Comparison of ENCODE assay signal across 8 cellular contexts in the genomic region with DNA sequence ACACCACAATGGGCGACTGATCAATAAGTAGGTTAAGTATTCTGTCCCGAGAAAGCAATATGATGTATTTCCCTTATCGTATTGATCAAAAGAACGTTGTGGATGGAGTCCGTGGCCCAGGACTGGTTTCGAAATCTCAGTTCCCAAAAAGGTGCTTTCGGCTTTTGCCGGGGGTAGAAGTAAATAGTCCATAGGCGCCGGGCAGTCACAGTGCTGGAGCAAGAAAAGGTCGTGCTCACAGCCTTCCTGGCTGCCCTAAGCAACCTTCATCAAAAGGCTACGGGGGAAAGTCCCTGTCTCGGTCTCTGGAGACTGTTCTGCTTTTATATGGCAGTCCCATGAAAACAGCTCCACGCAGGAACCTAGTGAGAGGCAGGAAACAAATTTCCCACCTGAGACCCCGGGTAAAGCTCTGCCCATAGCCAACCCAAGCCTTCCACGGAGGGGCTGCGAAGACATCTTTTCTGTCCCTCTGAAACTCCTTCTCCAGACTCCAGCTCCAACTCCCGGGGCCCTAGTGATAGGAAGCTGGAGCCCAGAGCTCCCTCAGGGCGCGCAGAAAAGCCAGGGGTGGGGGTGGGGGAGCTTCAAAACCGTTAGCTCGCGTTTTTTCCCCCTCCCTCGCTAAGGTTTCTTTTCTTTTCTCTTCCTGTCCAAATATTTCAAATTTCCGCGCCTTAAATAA. TPM values are rescaled to one million over a fixed set of nuclear protein-coding genes. Genes with fewer than 3 reads are reported as not detected.
A peak's percentile ranks its signal among the peaks of the same experiment; 100 is the strongest.
DNase-seq lines count a peak whose midpoint lies in the region; ATAC-seq and TF ChIP-seq lines count a peak whose summit lies in the region.

No MANE protein-coding gene starts in this region.

- peak overlapping the region; percentile 69 for H2AFZ ChIP-seq in parathyroid adenoma

- H3K79me2 ChIP-seq in parathyroid adenoma, result no peaks in the 10 kb centered on the region

- H3K27ac Mint-ChIP-seq in CD8-positive, alpha-beta memory T cell, result peak overlapping the region in 7 of 8 donors; percentile 10 to 91 (median 67)
- H3K27ac Mint-ChIP-seq in activated T-helper 2 cell treated with anti-CD3 and anti-CD28 coated beads, Interferon-gamma antibody, Interleukin-2, Interleukin-4, amounts not matched to agents 10 μg/mL and 5 μg/mL and 100 μg/mL, durations not matched to agents 14 hours and 24 hours and 36 hours, result no peak overlapping the region

- no peaks in the 10 kb centered on the region for H3K36me3 ChIP-seq in CD8-positive, alpha-beta memory T cell (ENCODE audit: insufficient read depth, low read length)
- H3K36me3 ChIP-seq in parathyroid adenoma (ENCODE audit: control insufficient read depth, insufficient read depth, low read length), result no peaks in the 10 kb centered on the region

- intact Hi-C loops in activated T-helper 2 cell treated with anti-CD3 and anti-CD28 coated beads, Interferon-gamma antibody, Interleukin-2, Interleukin-4, amounts not matched to agents 10 μg/mL and 5 μg/mL and 100 μg/mL, durations not matched to agents 14 hours and 24 hours and 36 hours (cut with micrococcal nuclease), result loop anchor here (1.0 to 10.0 kb wide), 4 partner anchors 8 to 568 kb away; partner anchors contain the start of gene FAF1

- peaks cover 14% of the 10 kb centered on the region for H3K4me1 ChIP-seq in CD8-positive, alpha-beta memory T cell (ENCODE audit: insufficient read depth, low read length)
- no peaks in the 10 kb centered on the region for H3K4me1 ChIP-seq in parathyroid adenoma

- in situ Hi-C loops in GM18951 (cut with MboI; ENCODE audit: low sequenced_read_pairs, unreplicated experiment), result no loop called here

- peaks cover 0 to 8% (median 0%) of the 10 kb centered on the region in 3 donors for H3K36me3 Mint-ChIP-seq in CD8-positive, alpha-beta memory T cell
- peaks cover 37% of the 10 kb centered on the region for H3K36me3 Mint-ChIP-seq in activated T-helper 2 cell treated with anti-CD3 and anti-CD28 coated beads, Interferon-gamma antibody, Interleukin-2, Interleukin-4, amounts not matched to agents 10 μg/mL and 5 μg/mL and 100 μg/mL, durations not matched to agents 14 hours and 24 hours and 36 hours (ENCODE audit: low read depth)

- peak overlapping the region; percentile 74 to 95 (median 87) for H3K4me3 Mint-ChIP-seq in CD8-positive, alpha-beta memory T cell
- peak overlapping the region; percentile 77 for H3K4me3 Mint-ChIP-seq in activated T-helper 2 cell treated with anti-CD3 and anti-CD28 coated beads, Interferon-gamma antibody, Interleukin-2, Interleukin-4, amounts not matched to agents 10 μg/mL and 5 μg/mL and 100 μg/mL, durations not matched to agents 14 hours and 24 hours and 36 hours (ENCODE audit: low read depth)

- TF ChIP-seq CTCF in parathyroid adenoma (IDR thresholded peaks at IDR 0.05), result no peak

- peak overlapping the region; percentile 91 for H3K4me2 ChIP-seq in parathyroid adenoma (ENCODE audit: low read length)

- H3K4me3 ChIP-seq in CD8-positive, alpha-beta memory T cell (ENCODE audit: low read length), result peak overlapping the region; percentile 82
- peak overlapping the region; percentile 90 for H3K4me3 ChIP-seq in parathyroid adenoma (ENCODE audit: low read depth, low read length)

- no peaks in the 10 kb centered on the region for H3K9me3 Mint-ChIP-seq in CD8-positive, alpha-beta memory T cell
- no peaks in the 10 kb centered on the region for H3K9me3 Mint-ChIP-seq in activated T-helper 2 cell treated with anti-CD3 and anti-CD28 coated beads, Interferon-gamma antibody, Interleukin-2, Interleukin-4, amounts not matched to agents 10 μg/mL and 5 μg/mL and 100 μg/mL, durations not matched to agents 14 hours and 24 hours and 36 hours

- DNase-seq in CD8-positive, alpha-beta memory T cell, result peak in 3 of 5 donors; percentile 15 to 25 (median 17)
- peak; percentile 72 to 80 for DNase-seq in NCI-H524 (lab: John Stamatoyannopoulos, UW)
- peak; percentile 13 for DNase-seq in activated T-helper 2 cell treated with anti-CD3 and anti-CD28 coated beads, Interferon-gamma antibody, Interleukin-2, Interleukin-4, amounts not matched to agents 10 μg/mL and 5 μg/mL and 100 μg/mL, durations not matched to agents 14 hours and 24 hours and 36 hours (ENCODE audit: low spot score)
- DNase-seq in glomerular visceral epithelial cell (ENCODE audit: extremely low spot score), result peak; percentile 76
- DNase-seq in mesenteric fat pad (ENCODE audit: low spot score), result no peak

- peak; percentile 48 for ATAC-seq in HG03097 (IDR thresholded peaks at IDR 0.05; ENCODE audit: low FRiP score, unreplicated experiment)

- no peaks in the 10 kb centered on the region for H3K27me3 ChIP-seq in CD8-positive, alpha-beta memory T cell (ENCODE audit: insufficient read depth, low read length, poor library complexity, severe bottlenecking)
- no peaks in the 10 kb centered on the region for H3K27me3 ChIP-seq in parathyroid adenoma (ENCODE audit: control insufficient read depth, insufficient read depth, low read length)

- H3K4me1 Mint-ChIP-seq in CD8-positive, alpha-beta memory T cell, result peaks cover 24 to 29% (median 29%) of the 10 kb centered on the region in 3 donors
- H3K4me1 Mint-ChIP-seq in activated T-helper 2 cell treated with anti-CD3 and anti-CD28 coated beads, Interferon-gamma antibody, Interleukin-2, Interleukin-4, amounts not matched to agents 10 μg/mL and 5 μg/mL and 100 μg/mL, durations not matched to agents 14 hours and 24 hours and 36 hours (ENCODE audit: low read depth), result peaks cover 27% of the 10 kb centered on the region

- peaks cover 1 to 19% of the 10 kb centered on the region in 2 donors for H3K27me3 Mint-ChIP-seq in CD8-positive, alpha-beta memory T cell
- H3K27me3 Mint-ChIP-seq in activated T-helper 2 cell treated with anti-CD3 and anti-CD28 coated beads, Interferon-gamma antibody, Interleukin-2, Interleukin-4, amounts not matched to agents 10 μg/mL and 5 μg/mL and 100 μg/mL, durations not matched to agents 14 hours and 24 hours and 36 hours (ENCODE audit: low read depth), result peaks cover 55% of the 10 kb centered on the region

- H3K9ac ChIP-seq in parathyroid adenoma, result peak overlapping the region; percentile 31

- H3K9me3 ChIP-seq in CD8-positive, alpha-beta memory T cell (ENCODE audit: low read length), result no peaks in the 10 kb centered on the region
- no peaks in the 10 kb centered on the region for H3K9me3 ChIP-seq in parathyroid adenoma (ENCODE audit: control insufficient read depth, low read length)

- CTCF ChIA-PET in CD8-positive, alpha-beta memory T cell (lab: Charles Lee), result interaction anchor here (1.7 to 3.1 kb wide), 2 partner anchors 8 to 47 kb away, joined by 4 to 21 read pairs; partner anchors contain the start of gene CDKN2C

- peak overlapping the region; percentile 73 for H3K27ac ChIP-seq in CD8-positive, alpha-beta memory T cell (ENCODE audit: low read depth, low read length)
- peak overlapping the region; percentile 86 for H3K27ac ChIP-seq in parathyroid adenoma

- POLR2A ChIA-PET in CD8-positive, alpha-beta memory T cell (lab: Charles Lee), result interaction anchor here (1.4 to 3.8 kb wide), 2 partner anchors 8 to 17 kb away, joined by 5 to 24 read pairs; partner anchors contain the start of genes CDKN2C and FAF1

- peak; percentile 44 for TF ChIP-seq POLR2A in GM18951 (IDR thresholded peaks at IDR 0.05; ENCODE audit: extremely low read depth, insufficient read depth, insufficient read length)

RNA-seq across cellular contexts. Expression of gene CDKN2C, which starts 7.0 kb away (rescaled TPM):
- 1 to 10 TPM; 6.5 to 6.6 TPM for total RNA-seq in CD8-positive, alpha-beta memory T cell
- polyA plus RNA-seq in CD8-positive, alpha-beta memory T cell, result 9.9 TPM
- 14.5 and 15.1 TPM in 2 replicates for total RNA-seq in activated T-helper 2 cell treated with anti-CD3 and anti-CD28 coated beads, Interferon-gamma antibody, Interleukin-2, Interleukin-4, amounts not matched to agents 10 μg/mL and 5 μg/mL and 100 μg/mL, durations not matched to agents 14 hours and 24 hours and 36 hours
- total RNA-seq in mesenteric fat pad, result 33.1 TPM

RNA-seq across cellular contexts. Expression of gene FAF1, which starts 17.0 kb away (rescaled TPM):
- 10 to 100 TPM; 78.2 to 87.1 TPM for total RNA-seq in CD8-positive, alpha-beta memory T cell
- 66.4 TPM for polyA plus RNA-seq in CD8-positive, alpha-beta memory T cell
- total RNA-seq in activated T-helper 2 cell treated with anti-CD3 and anti-CD28 coated beads, Interferon-gamma antibody, Interleukin-2, Interleukin-4, amounts not matched to agents 10 μg/mL and 5 μg/mL and 100 μg/mL, durations not matched to agents 14 hours and 24 hours and 36 hours, result 59.7 and 65.3 TPM in 2 replicates
- 47.8 TPM for total RNA-seq in mesenteric fat pad
